12 cellular contexts compared by ENCODE assay signal in genomic region chr17:31564883-31565297, GRCh38.
A peak's percentile ranks its signal among the peaks of the same experiment; 100 is the strongest.
DNase-seq lines count a peak whose midpoint lies in the region; ATAC-seq and TF ChIP-seq lines count a peak whose summit lies in the region.
"Had no signal": no experiment of that assay in that cellular context is flagged by ENCODE, and none has a peak within 500 bp of the region (broad histone marks: within the 10 kb centered on the region; RNA-seq: fewer than 3 reads in every experiment).

No MANE protein-coding gene starts in this region.

- dilution Hi-C loops in mammary epithelial cell (cut with HindIII; ENCODE audit: low sequenced_read_pairs) = no loop called here

- H4K20me1 ChIP-seq in mammary epithelial cell (ENCODE audit: insufficient read depth, low read length) = no peaks in the 10 kb centered on the region

- H3K27ac ChIP-seq in right atrium auricular region (peak overlapping the region in 1 of 2 donors; percentile 35), mammary epithelial cell (ENCODE audit: insufficient read depth, low read depth, low read length) (no peak overlapping the region), right lobe of liver (peak overlapping the region; percentile 21 to 93 (median 52)), uterus (peak overlapping the region; percentile 56 to 58)

- in situ Hi-C loops in mammary epithelial cell (cut with MboI; ENCODE audit: low sequenced_read_pairs in 2 of 2) = no loop called here

- TF ChIP-seq POLR2A in right lobe of liver (IDR thresholded peaks at IDR 0.05) (no peak), uterus (IDR thresholded peaks at IDR 0.05) (no peak)

- H3K4me2 ChIP-seq in mammary epithelial cell (ENCODE audit: insufficient read depth, low read depth, low read length) = no peak overlapping the region

- no peaks in the 10 kb centered on the region for H3K27me3 ChIP-seq in right atrium auricular region
- no peaks in the 10 kb centered on the region for H3K27me3 ChIP-seq in mammary epithelial cell (ENCODE audit: insufficient read depth, low read length)
- no peaks in the 10 kb centered on the region for H3K27me3 ChIP-seq in right lobe of liver
- H3K27me3 ChIP-seq in uterus = no peaks in the 10 kb centered on the region

- ATAC-seq in left ventricle myocardium superior = peak; percentile 40
- ATAC-seq in right lobe of liver = peak in 1 of 4 donors; percentile 18

- H3K9me3 ChIP-seq in right atrium auricular region (no peaks in the 10 kb centered on the region), mammary epithelial cell (replicated peaks; ENCODE audit: insufficient read depth, low read length) (no peaks in the 10 kb centered on the region), right lobe of liver (no peaks in the 10 kb centered on the region), uterus (no peaks in the 10 kb centered on the region)

- H3K4me3 ChIP-seq in right atrium auricular region (no peak overlapping the region), mammary epithelial cell (replicated peaks in 1 of 3; ENCODE audit: insufficient read depth in 1 of 3, low read depth in 2 of 3, low read length in 3 of 3) (no peak overlapping the region), right lobe of liver (no peak overlapping the region), uterus (no peak overlapping the region)

- TF ChIP-seq CTCF in right atrium auricular region (IDR thresholded peaks at IDR 0.05) = no peak
- no peak for TF ChIP-seq CTCF in mammary epithelial cell (conservative IDR thresholded peaks at IDR 0.05 in 1 of 2, IDR thresholded peaks at IDR 0.05 in 1 of 2; ENCODE audit: extremely low read depth in 1 of 2, insufficient read depth in 1 of 2, low read depth in 1 of 2, low read length in 2 of 2)
- TF ChIP-seq CTCF in right lobe of liver (IDR thresholded peaks at IDR 0.05) = no peak
- TF ChIP-seq CTCF in uterus (IDR thresholded peaks at IDR 0.05) = no peak
- no peak for TF ChIP-seq CTCF in CD14-positive monocyte (IDR thresholded peaks at IDR 0.05)

- no peak overlapping the region for H3K9ac ChIP-seq in mammary epithelial cell (ENCODE audit: insufficient read depth, low read length)

- intact Hi-C loops in left ventricle myocardium superior (cut with micrococcal nuclease) = no loop called here
- intact Hi-C loops in mammary epithelial cell (cut with micrococcal nuclease) = loop anchor here (10.0 kb wide), 1 partner anchor 110 kb away; no protein-coding TSS in a partner anchor
- intact Hi-C loops in right lobe of liver (cut with DNase I) = no loop called here
- intact Hi-C loops in uterus (cut with DNase I; ENCODE audit: low total_unique reads) = no loop called here
- intact Hi-C loops in CD14-positive monocyte (cut with micrococcal nuclease) = no loop called here

- peak; percentile 26 for DNase-seq in left ventricle myocardium superior
- DNase-seq in right atrium auricular region (ENCODE audit: low spot score) = no peak
- peak; percentile 26 for DNase-seq in mammary epithelial cell
- DNase-seq in right lobe of liver = peak in 1 of 3 donors; percentile 42
- peak; percentile 37 to 45 for DNase-seq in uterus
- no peak for DNase-seq in NCI-H146 treated with DMSO at 0.1 percent for 48 hours (lab: John Stamatoyannopoulos, UW; ENCODE audit: unreplicated experiment)
- DNase-seq in CD14-positive monocyte (ENCODE audit: low spot score) = no peak
- no peak for DNase-seq in dedifferentiated amniotic fluid mesenchymal stem cell (ENCODE audit: extremely low spot score)
- DNase-seq: activated T-cell treated with anti-CD3 and anti-CD28 coated beads for 4 hours; NCI-H2081 treated with DMSO at 0.1 percent for 48 hours; stimulated activated CD4-positive, alpha-beta T cell treated with anti-CD3 and anti-CD28 coated beads, Interleukin-1b, Interleukin-23, amount 100 ng/mL, for 48 hours had no signal

- peaks cover 5 to 8% (median 6%) of the 10 kb centered on the region in 3 donors for H3K27me3 Mint-ChIP-seq in CD14-positive monocyte (ENCODE audit: low read depth in 3 of 3)
- H3K27me3 Mint-ChIP-seq: memory B cell had no signal

- no peaks in the 10 kb centered on the region for H3K36me3 ChIP-seq in right atrium auricular region
- H3K36me3 ChIP-seq in mammary epithelial cell (ENCODE audit: insufficient read depth, low read length) = no peaks in the 10 kb centered on the region
- no peaks in the 10 kb centered on the region for H3K36me3 ChIP-seq in right lobe of liver
- H3K36me3 ChIP-seq in uterus = no peaks in the 10 kb centered on the region

- CTCF ChIA-PET in mammary epithelial cell (lab: Charles Lee; ENCODE audit: low non-redundant PET) = interaction anchor here (0.6 kb wide), 1 partner anchor 16 kb away, joined by 3 read pairs; no protein-coding TSS in a partner anchor

- peaks cover 67% of the 10 kb centered on the region for H3K4me1 Mint-ChIP-seq in CD14-positive monocyte

- H3K9me3 Mint-ChIP-seq in CD14-positive monocyte = no peaks in the 10 kb centered on the region
- H3K9me3 Mint-ChIP-seq: memory B cell had no signal

- H2AFZ ChIP-seq in mammary epithelial cell (ENCODE audit: low read depth, low read length) = no peak overlapping the region

- no peak overlapping the region for H3K4me3 Mint-ChIP-seq in CD14-positive monocyte
- H3K4me3 Mint-ChIP-seq: memory B cell had no signal

- no TSS peak for BruUV-seq in mammary epithelial cell (replicated peaks; lab: Mats Ljungman, UMichigan)

- 64% methylated on average over 4 of the region's 6 CpGs for WGBS in mammary epithelial cell (ENCODE audit: low coverage, missing lambda C conversion rate)
- WGBS in right lobe of liver (ENCODE audit: insufficient coverage, low coverage, low lambda C conversion rate, missing lambda C conversion rate) = 27% methylated on average over 5 of the region's 6 CpGs

- H3K4me1 ChIP-seq in right atrium auricular region (peaks cover 0 to 72% of the 10 kb centered on the region in 2 donors), mammary epithelial cell (ENCODE audit: insufficient read depth, low read length) (no peaks in the 10 kb centered on the region), right lobe of liver (peaks cover 0 to 87% (median 30%) of the 10 kb centered on the region in 4 donors), uterus (peaks cover 10 to 18% of the 10 kb centered on the region in 2 donors)

- no peaks in the 10 kb centered on the region for H3K79me2 ChIP-seq in mammary epithelial cell (ENCODE audit: insufficient read depth, low read length)

- peak overlapping the region in 3 of 7 donors; percentile 30 to 80 (median 42) for H3K27ac Mint-ChIP-seq in CD14-positive monocyte
- H3K27ac Mint-ChIP-seq: memory B cell had no signal

- H3K36me3 Mint-ChIP-seq in CD14-positive monocyte = peaks cover 14 to 15% of the 10 kb centered on the region in 2 donors
- H3K36me3 Mint-ChIP-seq: memory B cell had no signal

Comparison
In these comparisons a context has a peak if more than half of its experiments do, and no peak if none do; other contexts are left out.
1. DNase-seq: peak in left ventricle myocardium superior (single experiment), mammary epithelial cell (single experiment) and uterus (2 of 2); none in right atrium auricular region (single experiment), NCI-H146 treated with DMSO at 0.1 percent for 48 hours (single experiment), CD14-positive monocyte (single experiment) and dedifferentiated amniotic fluid mesenchymal stem cell (single experiment).